Comparison of ENCODE assay signal across 16 cellular contexts in genomic region chr2:163469561-163469962, GRCh38.
DNase-seq lines count a peak whose midpoint lies in the region; ATAC-seq, FAIRE-seq and TF ChIP-seq lines count a peak whose summit lies in the region.
"Had no signal": no experiment of that assay in that cellular context is flagged by ENCODE, and none has a peak within 500 bp of the region (broad histone marks: within the 10 kb centered on the region; RNA-seq: fewer than 3 reads in every experiment).

No MANE protein-coding gene starts in this region.

- H3K79me1 ChIP-seq in H1 (ENCODE audit: low read depth, low read length) (no peaks in the 10 kb centered on the region), H9 (ENCODE audit: insufficient read depth, low read depth, low read length, poor library complexity, severe bottlenecking) (no peaks in the 10 kb centered on the region)

- H4K5ac ChIP-seq in H1 (ENCODE audit: insufficient read length, low read depth, low read length): no peak overlapping the region
- no peak overlapping the region for H4K5ac ChIP-seq in H9 (ENCODE audit: insufficient read length, low read depth, low read length)

- POLR2A ChIA-PET in H1 (lab: Charles Lee; ENCODE audit: partially characterized antibody): interaction anchor here (1.5 kb wide), 1 partner anchor 10 kb away, joined by 3 read pairs; no protein-coding TSS in a partner anchor

- H3K27ac Mint-ChIP-seq in H9: no peak overlapping the region
- H3K27ac Mint-ChIP-seq: dendritic cell treated with granulocyte-macrophage colony-stimulating factor and Interleukin-4, amounts not matched to agents 40 ng/mL and 50 ng/mL, for 4 days; IgD-negative memory B cell had no signal

- 66% methylated on average over 3 of the region's 3 CpGs; no CpG with 5 or more reads in 1 of the 2 experiments for WGBS in H1 (ENCODE audit: extremely low coverage in 1 of 2, insufficient coverage in 1 of 2, insufficient read length in 1 of 2, insufficient replicate concordance in 2 of 2, low coverage in 1 of 2, low lambda C conversion rate in 2 of 2, missing lambda C conversion rate in 1 of 2), 2 experiments
- no CpG with 5 or more reads among the region's 3 CpGs for WGBS in H9 (ENCODE audit: extremely low coverage, insufficient read length, low lambda C conversion rate)

- TF ChIP-seq EP300 in H1 (IDR thresholded peaks at IDR 0.05; ENCODE audit: borderline replicate concordance in 1 of 2, low read depth in 2 of 2, low read length in 2 of 2): no peak

- DNase-seq in COR-L47 (lab: John Stamatoyannopoulos, UW): peak; percentile 31
- peak; percentile 15 for DNase-seq in NCI-H1436 (lab: John Stamatoyannopoulos, UW)
- no peak for DNase-seq in H1 (ENCODE audit: low read depth in 1 of 2, low spot score in 2 of 2)
- peak; percentile 73 for DNase-seq in left kidney (ENCODE audit: low read depth, low spot score)
- DNase-seq in H9: no peak
- DNase-seq in OCI-M1 (lab: John Stamatoyannopoulos, UW): no peak
- DNase-seq: NCI-H2171; occipital lobe; stimulated activated CD4-positive, alpha-beta T cell treated with anti-CD3 and anti-CD28 coated beads, Interleukin-4, amount 100 ng/mL, for 24 hours; stimulated activated CD8-positive, alpha-beta memory T cell treated with anti-CD3 and anti-CD28 coated beads, Interleukin-4, amount 100 ng/mL, for 48 hours; T-helper 1 cell had no signal

- no peak overlapping the region for H3K4ac ChIP-seq in H1 (replicated peaks; ENCODE audit: insufficient read length, low read depth, low read length)
- H3K4ac ChIP-seq in H9 (ENCODE audit: low read depth, low read length): no peak overlapping the region

- H4K20me1 ChIP-seq in H1 (replicated peaks in 1 of 2; ENCODE audit: control insufficient read depth in 1 of 2, insufficient read depth in 2 of 2, low read length in 2 of 2): no peaks in the 10 kb centered on the region
- no peaks in the 10 kb centered on the region for H4K20me1 ChIP-seq in H9 (ENCODE audit: control insufficient read depth, insufficient read depth, insufficient read length)

- H2BK5ac ChIP-seq in H1 (ENCODE audit: low read depth, low read length) (no peak overlapping the region), H9 (ENCODE audit: insufficient read length, low read length) (no peak overlapping the region)

- H3K27ac ChIP-seq in H1 (ENCODE audit: low read depth, low read length): no peak overlapping the region
- H3K27ac ChIP-seq in H9 (ENCODE audit: insufficient read length, low read depth, low read length): no peak overlapping the region
- H3K27ac ChIP-seq: epithelial cell of prostate had no signal

- H2AFZ ChIP-seq in H1 (ENCODE audit: low read length): 0 out of 2 replicates have a peak overlapping the region, but pooled peaks have one; percentile 76
- H2AFZ ChIP-seq in H9 (ENCODE audit: low read length): no peak overlapping the region

- no peak overlapping the region for H3K4me3 Mint-ChIP-seq in H9
- H3K4me3 Mint-ChIP-seq: dendritic cell treated with granulocyte-macrophage colony-stimulating factor and Interleukin-4, amounts not matched to agents 40 ng/mL and 50 ng/mL, for 4 days; IgD-negative memory B cell had no signal

- no peak overlapping the region for H3K56ac ChIP-seq in H1 (replicated peaks; ENCODE audit: insufficient read length, low read depth, low read length)
- no peak overlapping the region for H3K56ac ChIP-seq in H9 (ENCODE audit: insufficient read length, low read depth, low read length)

- no peaks in the 10 kb centered on the region for H3K36me3 Mint-ChIP-seq in H9 (ENCODE audit: insufficient read depth in 1 of 3, low read depth in 3 of 3)
- H3K36me3 Mint-ChIP-seq: IgD-negative memory B cell had no signal

- H3K14ac ChIP-seq in H1 (ENCODE audit: insufficient read length): no peak overlapping the region
- no peak overlapping the region; the same call in 1 of the 2 replicates for H3K14ac ChIP-seq in H9 (ENCODE audit: insufficient read depth, low read length)

- H3K23ac ChIP-seq in H1 (ENCODE audit: insufficient read length): no peak overlapping the region
- no peak overlapping the region for H3K23ac ChIP-seq in H9 (ENCODE audit: insufficient read length, low read depth, low read length)

- no peaks in the 10 kb centered on the region for H3K9me3 ChIP-seq in H1 (ENCODE audit: insufficient read depth in 2 of 2, low read depth in 1 of 2, low read length in 1 of 2)
- no peaks in the 10 kb centered on the region for H3K9me3 ChIP-seq in H9 (ENCODE audit: control insufficient read depth, low read depth, low read length)

- H2BK12ac ChIP-seq in H1 (ENCODE audit: low read depth, low read length): no peak overlapping the region
- no peak overlapping the region for H2BK12ac ChIP-seq in H9 (ENCODE audit: insufficient read length, low read depth, low read length)

- no peak for ATAC-seq in GM19455 (IDR thresholded peaks at IDR 0.05; ENCODE audit: unreplicated experiment)
- no peak for ATAC-seq in GM19395 (IDR thresholded peaks at IDR 0.05; ENCODE audit: unreplicated experiment)

- H3K9me3 Mint-ChIP-seq in H9: no peaks in the 10 kb centered on the region
- H3K9me3 Mint-ChIP-seq: dendritic cell treated with granulocyte-macrophage colony-stimulating factor and Interleukin-4, amounts not matched to agents 40 ng/mL and 50 ng/mL, for 4 days; IgD-negative memory B cell had no signal

- H3K18ac ChIP-seq in H1 (ENCODE audit: extremely low read depth, low read length) (no peak overlapping the region), H9 (ENCODE audit: insufficient read length, low read depth, low read length) (no peak overlapping the region)

- peak; percentile 24 to 31; a peak in 3 of 4 replicates for TF ChIP-seq RAD21 in H1 (IDR thresholded peaks at IDR 0.05 in 1 of 2, conservative IDR thresholded peaks at IDR 0.05 in 1 of 2; ENCODE audit: low read depth in 2 of 2, low read length in 2 of 2)

- H3K9ac ChIP-seq in H1 (replicated peaks in 1 of 4; ENCODE audit: extremely low read depth in 1 of 4, low read depth in 3 of 4, low read length in 3 of 4): no peak overlapping the region
- H3K9ac ChIP-seq in H9 (ENCODE audit: extremely low read depth, insufficient read length, low read length): no peak overlapping the region

- H2AK5ac ChIP-seq in H1 (ENCODE audit: low read depth, low read length) (no peak overlapping the region), H9 (ENCODE audit: insufficient read length, low read length) (no peak overlapping the region)

- H4K8ac ChIP-seq in H1 (ENCODE audit: extremely low read depth, insufficient read depth, low read length) (no peak overlapping the region), H9 (replicated peaks; ENCODE audit: insufficient read length, low read depth, low read length) (no peak overlapping the region)

- CTCF ChIA-PET in H1 (lab: Charles Lee; ENCODE audit: partially characterized antibody): interaction anchor here (0.7 to 1.9 kb wide), 7 partner anchors 12 to 960 kb away, joined by 3 to 13 read pairs (median 3); no protein-coding TSS in a partner anchor

- H3K4me2 ChIP-seq in H1 (ENCODE audit: insufficient read depth in 1 of 2, low read depth in 2 of 2, low read length in 2 of 2) (no peak overlapping the region), H9 (ENCODE audit: insufficient read depth, insufficient read length, low read length) (no peak overlapping the region)

- H3K79me2 ChIP-seq in H1 (ENCODE audit: control insufficient read depth in 1 of 2, insufficient read depth in 2 of 2, low read length in 2 of 2) (no peaks in the 10 kb centered on the region), H9 (ENCODE audit: insufficient read depth, low read length) (no peaks in the 10 kb centered on the region)

- no peak overlapping the region for H4K91ac ChIP-seq in H1 (replicated peaks; ENCODE audit: insufficient read length, low read length)
- H4K91ac ChIP-seq in H9 (ENCODE audit: insufficient read length, low read depth, low read length): no peak overlapping the region

- H2BK20ac ChIP-seq in H1 (ENCODE audit: low read length) (no peak overlapping the region), H9 (ENCODE audit: low read depth, low read length, poor library complexity, severe bottlenecking) (no peak overlapping the region)

- TF ChIP-seq POLR2A in H1 (IDR thresholded peaks at IDR 0.05; ENCODE audit: control extremely low read depth in 1 of 2, low read depth in 2 of 2, low read length in 2 of 2): no peak

- H3K23me2 ChIP-seq in H1 (ENCODE audit: low read depth, low read length): no peaks in the 10 kb centered on the region
- H3K23me2 ChIP-seq in H9 (ENCODE audit: insufficient read length, low read depth, low read length, poor library complexity, severe bottlenecking): no peaks in the 10 kb centered on the region

- no peaks in the 10 kb centered on the region for H3K36me3 ChIP-seq in H1 (ENCODE audit: control insufficient read depth in 2 of 4, insufficient read depth in 4 of 4, low read length in 3 of 4)

- no peaks in the 10 kb centered on the region for H3K27me3 Mint-ChIP-seq in H9 (ENCODE audit: low read depth)
- H3K27me3 Mint-ChIP-seq: dendritic cell treated with granulocyte-macrophage colony-stimulating factor and Interleukin-4, amounts not matched to agents 40 ng/mL and 50 ng/mL, for 4 days; IgD-negative memory B cell had no signal

- no peak for FAIRE-seq in H1 (lab: Jason Lieb, UNC)

- H3K4me1 ChIP-seq in H1 (replicated peaks in 1 of 4; ENCODE audit: control insufficient read depth in 3 of 4, insufficient read depth in 4 of 4, low read length in 3 of 4) (peaks cover 0 to 6% (median 0%) of the 10 kb centered on the region in 4 experiments; a peak in 1 of 7 replicates), H9 (ENCODE audit: insufficient read depth, low read length) (peaks cover 3% of the 10 kb centered on the region; the same call in 1 of the 2 replicates)

- H3K27me3 ChIP-seq in H1 (replicated peaks in 1 of 4; ENCODE audit: control insufficient read depth in 3 of 4, extremely low read depth in 1 of 4, insufficient read depth in 3 of 4, low read length in 3 of 4): no peaks in the 10 kb centered on the region; a peak in 1 of 7 replicates
- no peaks in the 10 kb centered on the region for H3K27me3 ChIP-seq in H9 (ENCODE audit: insufficient read depth, low read length)

- H2BK120ac ChIP-seq in H1 (replicated peaks; ENCODE audit: low read depth, low read length): no peak overlapping the region
- no peak overlapping the region for H2BK120ac ChIP-seq in H9 (ENCODE audit: low read depth, low read length, poor library complexity, severe bottlenecking)

- no peak for TF ChIP-seq CTCF in H1 (IDR thresholded peaks at IDR 0.05; ENCODE audit: control extremely low read depth in 1 of 3, insufficient read depth in 1 of 3, low read depth in 1 of 3, low read length in 3 of 3)
- no peak for TF ChIP-seq CTCF in H9 (conservative IDR thresholded peaks at IDR 0.05)

- no peak overlapping the region for H3K4me3 ChIP-seq in H1 (ENCODE audit: extremely low read depth in 1 of 4, insufficient read depth in 2 of 4, low read depth in 3 of 4, low read length in 4 of 4)

- H2BK15ac ChIP-seq in H1 (ENCODE audit: low read length): no peak overlapping the region
- H2BK15ac ChIP-seq in H9 (ENCODE audit: low read depth, low read length): no peak overlapping the region

- no peak overlapping the region for H3T11ph ChIP-seq in H9 (ENCODE audit: low read length)

- H3K4me1 Mint-ChIP-seq in H9: peaks cover 13 to 15% of the 10 kb centered on the region in 2 experiments
- H3K4me1 Mint-ChIP-seq: IgD-negative memory B cell had no signal

TF ChIP-seq in H1, 55 proteins besides CTCF, POLR2A, EP300 and RAD21:
- TF ChIP-seq CBX8 (IDR thresholded peaks at IDR 0.05; ENCODE audit: borderline replicate concordance, low read depth, low read length) (no peak), EGR1 (IDR thresholded peaks at IDR 0.05; ENCODE audit: borderline replicate concordance, low read depth, low read length) (no peak), NRF1 (IDR thresholded peaks at IDR 0.05; ENCODE audit: low read depth, low read length) (no peak)
TF ChIP-seq in H1: peak in this region for 0.

Comparison
In these comparisons a context has a peak if more than half of its experiments do, and no peak if none do; other contexts are left out.
1. DNase-seq: peak in COR-L47 (single experiment), NCI-H1436 (single experiment) and left kidney (single experiment); none in H1 (0 of 2), H9 (single experiment) and OCI-M1 (single experiment).